ENCODE assay signal across 1 cellular context in genomic region chr2:235499306-235499812, GRCh38.
TF ChIP-seq lines count a peak whose summit lies in the region.

No MANE protein-coding gene starts in this region.

TF ChIP-seq in WTC11, 78 proteins besides CTCF, POLR2A, EP300 and RAD21 (continued from another document):
- TF ChIP-seq HMGXB4 (CRISPR knock-in tag; IDR thresholded peaks at IDR 0.05): no peak
- no peak for TF ChIP-seq PRDM15 (CRISPR knock-in tag; IDR thresholded peaks at IDR 0.05)
- no peak for TF ChIP-seq SMAD3 (CRISPR knock-in tag; IDR thresholded peaks at IDR 0.05; ENCODE audit: borderline replicate concordance)
